Comparison of ENCODE assay signal across 1 cellular context in the genomic region with DNA sequence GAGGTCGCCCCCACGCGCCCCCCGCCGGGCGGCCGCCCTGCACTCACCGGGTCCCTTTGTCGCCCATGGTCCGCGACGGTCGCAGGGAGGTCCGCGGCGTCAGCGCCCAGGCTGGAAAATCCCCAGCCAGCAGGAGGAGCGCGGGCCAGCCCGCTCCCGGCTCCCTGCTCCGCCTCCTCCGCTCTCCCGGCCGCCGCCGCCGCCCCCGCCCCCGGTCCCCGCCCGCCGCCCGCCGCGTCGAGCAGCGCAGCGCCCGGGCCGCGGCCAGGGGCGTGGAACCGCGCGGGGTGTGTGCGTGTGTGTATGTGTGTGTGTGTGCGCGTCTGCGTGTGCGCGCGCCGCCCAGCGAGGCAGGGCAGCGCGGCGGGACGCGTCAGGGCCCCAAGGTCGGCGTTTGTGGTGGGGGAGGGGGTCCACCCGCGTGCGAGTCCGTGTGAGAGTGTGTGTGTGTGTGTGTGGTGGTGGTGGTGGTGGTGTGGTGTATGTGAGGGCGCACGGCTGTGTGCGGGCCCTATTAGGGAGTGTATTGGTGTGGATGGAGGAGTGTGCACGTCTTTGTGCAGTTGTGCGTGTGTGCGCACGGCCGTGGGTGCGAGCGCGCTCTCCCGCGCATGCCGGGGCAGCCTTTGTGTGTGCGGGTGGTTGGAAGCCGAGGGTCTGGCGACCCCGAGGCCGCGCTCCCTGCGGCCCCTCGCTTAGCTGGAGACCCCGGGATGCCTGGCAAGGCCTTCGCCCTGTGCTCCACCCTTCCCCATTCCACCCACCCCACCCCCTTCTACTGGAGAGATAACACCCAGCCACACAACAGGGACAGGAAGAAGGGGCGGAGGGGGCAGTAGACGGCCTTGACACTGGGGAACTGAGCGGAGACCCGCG.
A peak's percentile ranks its signal among the peaks of the same experiment; 100 is the strongest.
TF ChIP-seq lines count a peak whose summit lies in the region.

A gene (minus strand): TSS at position 121 of the 876 bp plus-strand sequence. CDS start 54 bp downstream, at position 67.

TF ChIP-seq in HEK293, 187 proteins besides CTCF, POLR2A, EP300 and RAD21 (continued from another document and continues in another):
- TF ChIP-seq, protein P1, sequence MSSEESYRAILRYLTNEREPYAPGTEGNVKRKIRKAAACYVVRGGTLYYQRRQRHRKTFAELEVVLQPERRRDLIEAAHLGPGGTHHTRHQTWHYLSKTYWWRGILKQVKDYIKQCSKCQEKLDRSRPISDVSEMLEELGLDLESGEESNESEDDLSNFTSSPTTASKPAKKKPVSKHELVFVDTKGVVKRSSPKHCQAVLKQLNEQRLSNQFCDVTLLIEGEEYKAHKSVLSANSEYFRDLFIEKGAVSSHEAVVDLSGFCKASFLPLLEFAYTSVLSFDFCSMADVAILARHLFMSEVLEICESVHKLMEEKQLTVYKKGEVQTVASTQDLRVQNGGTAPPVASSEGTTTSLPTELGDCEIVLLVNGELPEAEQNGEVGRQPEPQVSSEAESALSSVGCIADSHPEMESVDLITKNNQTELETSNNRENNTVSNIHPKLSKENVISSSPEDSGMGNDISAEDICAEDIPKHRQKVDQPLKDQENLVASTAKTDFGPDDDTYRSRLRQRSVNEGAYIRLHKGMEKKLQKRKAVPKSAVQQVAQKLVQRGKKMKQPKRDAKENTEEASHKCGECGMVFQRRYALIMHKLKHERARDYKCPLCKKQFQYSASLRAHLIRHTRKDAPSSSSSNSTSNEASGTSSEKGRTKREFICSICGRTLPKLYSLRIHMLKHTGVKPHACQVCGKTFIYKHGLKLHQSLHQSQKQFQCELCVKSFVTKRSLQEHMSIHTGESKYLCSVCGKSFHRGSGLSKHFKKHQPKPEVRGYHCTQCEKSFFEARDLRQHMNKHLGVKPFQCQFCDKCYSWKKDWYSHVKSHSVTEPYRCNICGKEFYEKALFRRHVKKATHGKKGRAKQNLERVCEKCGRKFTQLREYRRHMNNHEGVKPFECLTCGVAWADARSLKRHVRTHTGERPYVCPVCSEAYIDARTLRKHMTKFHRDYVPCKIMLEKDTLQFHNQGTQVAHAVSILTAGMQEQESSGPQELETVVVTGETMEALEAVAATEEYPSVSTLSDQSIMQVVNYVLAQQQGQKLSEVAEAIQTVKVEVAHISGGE (tag by site-specific recombination; conservative IDR thresholded peaks at IDR 0.05; ENCODE audit: low read depth) = no peak
- TF ChIP-seq ZNF174 (tag by site-specific recombination; IDR thresholded peaks at IDR 0.05) (no peak), ZBTB20 (tag by site-specific recombination; IDR thresholded peaks at IDR 0.05) (peak; percentile 30; the same call in 1 of the 2 replicates), ZNF2 (tag by site-specific recombination; IDR thresholded peaks at IDR 0.05) (peak; percentile 35), OSR2 (tag by site-specific recombination; IDR thresholded peaks at IDR 0.05) (no peak), ZNF211 (tag by site-specific recombination; IDR thresholded peaks at IDR 0.05; ENCODE audit: low read depth) (no peak), ZNF837 (tag by site-specific recombination; IDR thresholded peaks at IDR 0.05) (no peak), ZNF548 (tag by site-specific recombination; IDR thresholded peaks at IDR 0.05) (no peak), ZNF112 (tag by site-specific recombination; IDR thresholded peaks at IDR 0.05) (no peak), ZNF426 (tag by site-specific recombination; IDR thresholded peaks at IDR 0.05) (no peak), ZNF677 (tag by site-specific recombination; IDR thresholded peaks at IDR 0.05) (no peak), BCL11B (tag by site-specific recombination; IDR thresholded peaks at IDR 0.05; ENCODE audit: low read depth) (no peak), ZNF155 (tag by site-specific recombination; IDR thresholded peaks at IDR 0.05) (no peak), ZNF549 (tag by site-specific recombination; IDR thresholded peaks at IDR 0.05) (no peak), HOXA7 (CRISPR knock-in tag; IDR thresholded peaks at IDR 0.05; ENCODE audit: borderline replicate concordance) (no peak), ZNF600 (tag by site-specific recombination; IDR thresholded peaks at IDR 0.05) (0 out of 2 replicates have a peak, but pooled peaks have one; percentile 19), SP2 (tag by site-specific recombination; IDR thresholded peaks at IDR 0.05) (no peak), REPIN1 (tag by site-specific recombination; IDR thresholded peaks at IDR 0.05; ENCODE audit: low read depth) (no peak), ZNF514 (tag by site-specific recombination; IDR thresholded peaks at IDR 0.05) (no peak), ZNF48 (tag by site-specific recombination; IDR thresholded peaks at IDR 0.05) (no peak), ZNF292 (tag by site-specific recombination; IDR thresholded peaks at IDR 0.05; ENCODE audit: borderline replicate concordance, low read depth) (no peak), ZEB2 (tag by site-specific recombination; IDR thresholded peaks at IDR 0.05) (0 out of 2 replicates have a peak, but pooled peaks have one; percentile 41), ZNF366 (tag by site-specific recombination; conservative IDR thresholded peaks at IDR 0.05) (no peak), ZNF510 (tag by site-specific recombination; IDR thresholded peaks at IDR 0.05; ENCODE audit: insufficient replicate concordance) (no peak), ZNF670 (tag by site-specific recombination; IDR thresholded peaks at IDR 0.05; ENCODE audit: low read depth) (no peak), ZBTB8A (tag by site-specific recombination; IDR thresholded peaks at IDR 0.05) (peak; percentile 40; the same call in 1 of the 2 replicates), ZNF768 (tag by site-specific recombination; IDR thresholded peaks at IDR 0.05) (no peak), ZFHX2 (tag by site-specific recombination; conservative IDR thresholded peaks at IDR 0.05) (peak; percentile 87), ZBTB21 (tag by site-specific recombination; IDR thresholded peaks at IDR 0.05) (no peak), ZNF843 (tag by site-specific recombination; IDR thresholded peaks at IDR 0.05) (no peak)
- TF ChIP-seq, protein P2, sequence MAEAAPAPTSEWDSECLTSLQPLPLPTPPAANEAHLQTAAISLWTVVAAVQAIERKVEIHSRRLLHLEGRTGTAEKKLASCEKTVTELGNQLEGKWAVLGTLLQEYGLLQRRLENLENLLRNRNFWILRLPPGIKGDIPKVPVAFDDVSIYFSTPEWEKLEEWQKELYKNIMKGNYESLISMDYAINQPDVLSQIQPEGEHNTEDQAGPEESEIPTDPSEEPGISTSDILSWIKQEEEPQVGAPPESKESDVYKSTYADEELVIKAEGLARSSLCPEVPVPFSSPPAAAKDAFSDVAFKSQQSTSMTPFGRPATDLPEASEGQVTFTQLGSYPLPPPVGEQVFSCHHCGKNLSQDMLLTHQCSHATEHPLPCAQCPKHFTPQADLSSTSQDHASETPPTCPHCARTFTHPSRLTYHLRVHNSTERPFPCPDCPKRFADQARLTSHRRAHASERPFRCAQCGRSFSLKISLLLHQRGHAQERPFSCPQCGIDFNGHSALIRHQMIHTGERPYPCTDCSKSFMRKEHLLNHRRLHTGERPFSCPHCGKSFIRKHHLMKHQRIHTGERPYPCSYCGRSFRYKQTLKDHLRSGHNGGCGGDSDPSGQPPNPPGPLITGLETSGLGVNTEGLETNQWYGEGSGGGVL (tag by site-specific recombination; IDR thresholded peaks at IDR 0.05) = peak; percentile 44
- TF ChIP-seq, protein P3, sequence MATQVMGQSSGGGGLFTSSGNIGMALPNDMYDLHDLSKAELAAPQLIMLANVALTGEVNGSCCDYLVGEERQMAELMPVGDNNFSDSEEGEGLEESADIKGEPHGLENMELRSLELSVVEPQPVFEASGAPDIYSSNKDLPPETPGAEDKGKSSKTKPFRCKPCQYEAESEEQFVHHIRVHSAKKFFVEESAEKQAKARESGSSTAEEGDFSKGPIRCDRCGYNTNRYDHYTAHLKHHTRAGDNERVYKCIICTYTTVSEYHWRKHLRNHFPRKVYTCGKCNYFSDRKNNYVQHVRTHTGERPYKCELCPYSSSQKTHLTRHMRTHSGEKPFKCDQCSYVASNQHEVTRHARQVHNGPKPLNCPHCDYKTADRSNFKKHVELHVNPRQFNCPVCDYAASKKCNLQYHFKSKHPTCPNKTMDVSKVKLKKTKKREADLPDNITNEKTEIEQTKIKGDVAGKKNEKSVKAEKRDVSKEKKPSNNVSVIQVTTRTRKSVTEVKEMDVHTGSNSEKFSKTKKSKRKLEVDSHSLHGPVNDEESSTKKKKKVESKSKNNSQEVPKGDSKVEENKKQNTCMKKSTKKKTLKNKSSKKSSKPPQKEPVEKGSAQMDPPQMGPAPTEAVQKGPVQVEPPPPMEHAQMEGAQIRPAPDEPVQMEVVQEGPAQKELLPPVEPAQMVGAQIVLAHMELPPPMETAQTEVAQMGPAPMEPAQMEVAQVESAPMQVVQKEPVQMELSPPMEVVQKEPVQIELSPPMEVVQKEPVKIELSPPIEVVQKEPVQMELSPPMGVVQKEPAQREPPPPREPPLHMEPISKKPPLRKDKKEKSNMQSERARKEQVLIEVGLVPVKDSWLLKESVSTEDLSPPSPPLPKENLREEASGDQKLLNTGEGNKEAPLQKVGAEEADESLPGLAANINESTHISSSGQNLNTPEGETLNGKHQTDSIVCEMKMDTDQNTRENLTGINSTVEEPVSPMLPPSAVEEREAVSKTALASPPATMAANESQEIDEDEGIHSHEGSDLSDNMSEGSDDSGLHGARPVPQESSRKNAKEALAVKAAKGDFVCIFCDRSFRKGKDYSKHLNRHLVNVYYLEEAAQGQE (tag by site-specific recombination; IDR thresholded peaks at IDR 0.05) = no peak
- TF ChIP-seq, protein P4, sequence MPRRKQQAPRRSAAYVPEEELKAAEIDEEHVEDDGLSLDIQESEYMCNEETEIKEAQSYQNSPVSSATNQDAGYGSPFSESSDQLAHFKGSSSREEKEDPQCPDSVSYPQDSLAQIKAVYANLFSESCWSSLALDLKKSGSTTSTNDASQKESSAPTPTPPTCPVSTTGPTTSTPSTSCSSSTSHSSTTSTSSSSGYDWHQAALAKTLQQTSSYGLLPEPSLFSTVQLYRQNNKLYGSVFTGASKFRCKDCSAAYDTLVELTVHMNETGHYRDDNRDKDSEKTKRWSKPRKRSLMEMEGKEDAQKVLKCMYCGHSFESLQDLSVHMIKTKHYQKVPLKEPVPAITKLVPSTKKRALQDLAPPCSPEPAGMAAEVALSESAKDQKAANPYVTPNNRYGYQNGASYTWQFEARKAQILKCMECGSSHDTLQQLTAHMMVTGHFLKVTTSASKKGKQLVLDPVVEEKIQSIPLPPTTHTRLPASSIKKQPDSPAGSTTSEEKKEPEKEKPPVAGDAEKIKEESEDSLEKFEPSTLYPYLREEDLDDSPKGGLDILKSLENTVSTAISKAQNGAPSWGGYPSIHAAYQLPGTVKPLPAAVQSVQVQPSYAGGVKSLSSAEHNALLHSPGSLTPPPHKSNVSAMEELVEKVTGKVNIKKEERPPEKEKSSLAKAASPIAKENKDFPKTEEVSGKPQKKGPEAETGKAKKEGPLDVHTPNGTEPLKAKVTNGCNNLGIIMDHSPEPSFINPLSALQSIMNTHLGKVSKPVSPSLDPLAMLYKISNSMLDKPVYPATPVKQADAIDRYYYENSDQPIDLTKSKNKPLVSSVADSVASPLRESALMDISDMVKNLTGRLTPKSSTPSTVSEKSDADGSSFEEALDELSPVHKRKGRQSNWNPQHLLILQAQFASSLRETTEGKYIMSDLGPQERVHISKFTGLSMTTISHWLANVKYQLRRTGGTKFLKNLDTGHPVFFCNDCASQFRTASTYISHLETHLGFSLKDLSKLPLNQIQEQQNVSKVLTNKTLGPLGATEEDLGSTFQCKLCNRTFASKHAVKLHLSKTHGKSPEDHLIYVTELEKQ (tag by site-specific recombination; IDR thresholded peaks at IDR 0.05; ENCODE audit: borderline replicate concordance) = no peak
- TF ChIP-seq, protein P5, sequence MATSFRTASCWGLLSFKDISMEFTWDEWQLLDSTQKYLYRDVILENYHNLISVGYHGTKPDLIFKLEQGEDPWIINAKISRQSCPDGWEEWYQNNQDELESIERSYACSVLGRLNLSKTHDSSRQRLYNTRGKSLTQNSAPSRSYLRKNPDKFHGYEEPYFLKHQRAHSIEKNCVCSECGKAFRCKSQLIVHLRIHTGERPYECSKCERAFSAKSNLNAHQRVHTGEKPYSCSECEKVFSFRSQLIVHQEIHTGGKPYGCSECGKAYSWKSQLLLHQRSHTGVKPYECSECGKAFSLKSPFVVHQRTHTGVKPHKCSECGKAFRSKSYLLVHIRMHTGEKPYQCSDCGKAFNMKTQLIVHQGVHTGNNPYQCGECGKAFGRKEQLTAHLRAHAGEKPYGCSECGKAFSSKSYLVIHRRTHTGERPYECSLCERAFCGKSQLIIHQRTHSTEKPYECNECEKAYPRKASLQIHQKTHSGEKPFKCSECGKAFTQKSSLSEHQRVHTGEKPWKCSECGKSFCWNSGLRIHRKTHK (tag by site-specific recombination; IDR thresholded peaks at IDR 0.05) = no peak
- TF ChIP-seq, protein P6, sequence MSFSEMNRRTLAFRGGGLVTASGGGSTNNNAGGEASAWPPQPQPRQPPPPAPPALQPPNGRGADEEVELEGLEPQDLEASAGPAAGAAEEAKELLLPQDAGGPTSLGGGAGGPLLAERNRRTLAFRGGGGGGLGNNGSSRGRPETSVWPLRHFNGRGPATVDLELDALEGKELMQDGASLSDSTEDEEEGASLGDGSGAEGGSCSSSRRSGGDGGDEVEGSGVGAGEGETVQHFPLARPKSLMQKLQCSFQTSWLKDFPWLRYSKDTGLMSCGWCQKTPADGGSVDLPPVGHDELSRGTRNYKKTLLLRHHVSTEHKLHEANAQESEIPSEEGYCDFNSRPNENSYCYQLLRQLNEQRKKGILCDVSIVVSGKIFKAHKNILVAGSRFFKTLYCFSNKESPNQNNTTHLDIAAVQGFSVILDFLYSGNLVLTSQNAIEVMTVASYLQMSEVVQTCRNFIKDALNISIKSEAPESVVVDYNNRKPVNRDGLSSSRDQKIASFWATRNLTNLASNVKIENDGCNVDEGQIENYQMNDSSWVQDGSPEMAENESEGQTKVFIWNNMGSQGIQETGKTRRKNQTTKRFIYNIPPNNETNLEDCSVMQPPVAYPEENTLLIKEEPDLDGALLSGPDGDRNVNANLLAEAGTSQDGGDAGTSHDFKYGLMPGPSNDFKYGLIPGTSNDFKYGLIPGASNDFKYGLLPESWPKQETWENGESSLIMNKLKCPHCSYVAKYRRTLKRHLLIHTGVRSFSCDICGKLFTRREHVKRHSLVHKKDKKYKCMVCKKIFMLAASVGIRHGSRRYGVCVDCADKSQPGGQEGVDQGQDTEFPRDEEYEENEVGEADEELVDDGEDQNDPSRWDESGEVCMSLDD (tag by site-specific recombination; IDR thresholded peaks at IDR 0.05) = peak; percentile 64; the same call in 1 of the 2 replicates
- TF ChIP-seq, protein P7, sequence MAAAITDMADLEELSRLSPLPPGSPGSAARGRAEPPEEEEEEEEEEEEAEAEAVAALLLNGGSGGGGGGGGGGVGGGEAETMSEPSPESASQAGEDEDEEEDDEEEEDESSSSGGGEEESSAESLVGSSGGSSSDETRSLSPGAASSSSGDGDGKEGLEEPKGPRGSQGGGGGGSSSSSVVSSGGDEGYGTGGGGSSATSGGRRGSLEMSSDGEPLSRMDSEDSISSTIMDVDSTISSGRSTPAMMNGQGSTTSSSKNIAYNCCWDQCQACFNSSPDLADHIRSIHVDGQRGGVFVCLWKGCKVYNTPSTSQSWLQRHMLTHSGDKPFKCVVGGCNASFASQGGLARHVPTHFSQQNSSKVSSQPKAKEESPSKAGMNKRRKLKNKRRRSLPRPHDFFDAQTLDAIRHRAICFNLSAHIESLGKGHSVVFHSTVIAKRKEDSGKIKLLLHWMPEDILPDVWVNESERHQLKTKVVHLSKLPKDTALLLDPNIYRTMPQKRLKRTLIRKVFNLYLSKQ (tag by site-specific recombination; IDR thresholded peaks at IDR 0.05; ENCODE audit: borderline replicate concordance) = no peak
